In genomic region chr16:30609928-30610839, GRCh38 we compare ENCODE assay signal across 1 cellular context.
TF ChIP-seq lines count a peak whose summit lies in the region.

Gene ZNF689 (minus strand): TSS chr16:30610389. CDS start chr16:30610041, 348 bp downstream.

TF ChIP-seq in HepG2, 621 proteins besides CTCF, POLR2A, EP300 and RAD21 (continued from another document and continues in another):
- TF ChIP-seq ZNF703 (CRISPR knock-in tag; IDR thresholded peaks at IDR 0.05; ENCODE audit: borderline replicate concordance) (peak; percentile 93; the same call in 1 of the 2 replicates), SMYD3 (CRISPR knock-in tag; IDR thresholded peaks at IDR 0.05) (peak; percentile 89), HOXA5 (CRISPR knock-in tag; IDR thresholded peaks at IDR 0.05) (peak; percentile 97), ZNF207 (IDR thresholded peaks at IDR 0.05; ENCODE audit: borderline replicate concordance) (no peak), DBP (CRISPR knock-in tag; IDR thresholded peaks at IDR 0.05; ENCODE audit: not compliant biosample characterization) (no peak), TFE3 (CRISPR knock-in tag; IDR thresholded peaks at IDR 0.05) (peak; percentile 55; the same call in 1 of the 2 replicates), TCF12 (IDR thresholded peaks at IDR 0.05) (no peak), TCF12 (CRISPR knock-in tag; IDR thresholded peaks at IDR 0.05) (peak; percentile 88), CEBPG (CRISPR knock-in tag; IDR thresholded peaks at IDR 0.05) (peak; percentile 8; the same call in 1 of the 2 replicates), STAG1 (CRISPR knock-in tag; IDR thresholded peaks at IDR 0.05) (peak; percentile 10; the same call in 1 of the 2 replicates), ZNF790 (CRISPR knock-in tag; IDR thresholded peaks at IDR 0.05; ENCODE audit: borderline replicate concordance) (peak; percentile 61; the same call in 1 of the 2 replicates), ZNF251 (CRISPR knock-in tag; IDR thresholded peaks at IDR 0.05) (no peak), CEBPB (IDR thresholded peaks at IDR 0.05; ENCODE audit: borderline replicate concordance, low read depth, low read length) (no peak), LCORL (IDR thresholded peaks at IDR 0.05) (peak; percentile 94), LCORL (CRISPR knock-in tag; IDR thresholded peaks at IDR 0.05) (peak; percentile 77; the same call in 1 of the 2 replicates), GATAD1 (CRISPR knock-in tag; IDR thresholded peaks at IDR 0.05) (peak; percentile 90), ISL2 (CRISPR knock-in tag; IDR thresholded peaks at IDR 0.05) (peak; percentile 88), PAX8 (CRISPR knock-in tag; IDR thresholded peaks at IDR 0.05; ENCODE audit: borderline replicate concordance) (peak; percentile 96; the same call in 1 of the 2 replicates), PRPF4 (IDR thresholded peaks at IDR 0.05; ENCODE audit: low read depth, low read length, poor library complexity, severe bottlenecking) (no peak), NR2F6 (IDR thresholded peaks at IDR 0.05) (peak; percentile 74; the same call in 1 of the 2 replicates), NR2F6 (CRISPR knock-in tag; IDR thresholded peaks at IDR 0.05) (peak; percentile 58; the same call in 1 of the 2 replicates), RBM39 (IDR thresholded peaks at IDR 0.05; ENCODE audit: low read depth, low read length, poor library complexity, severe bottlenecking) (no peak), ZNF414 (CRISPR knock-in tag; IDR thresholded peaks at IDR 0.05) (peak; percentile 96; the same call in 1 of the 2 replicates), DRAP1 (CRISPR knock-in tag; IDR thresholded peaks at IDR 0.05) (peak; percentile 89), CCAR2 (optimal IDR thresholded peaks at IDR 0.05; ENCODE audit: low read depth, low read length) (no peak), MIER2 (CRISPR knock-in tag; IDR thresholded peaks at IDR 0.05) (0 out of 2 replicates have a peak, but pooled peaks have one; percentile 43), POGZ (CRISPR knock-in tag; IDR thresholded peaks at IDR 0.05) (peak; percentile 84), KDM3A (CRISPR knock-in tag; IDR thresholded peaks at IDR 0.05; ENCODE audit: low read depth) (peak; percentile 95; the same call in 1 of the 2 replicates), SPEN (CRISPR knock-in tag; IDR thresholded peaks at IDR 0.05; ENCODE audit: low read depth) (peak; percentile 94), HDAC6 (IDR thresholded peaks at IDR 0.05; ENCODE audit: low read depth, low read length) (no peak), MEIS1 (CRISPR knock-in tag; IDR thresholded peaks at IDR 0.05; ENCODE audit: borderline replicate concordance) (peak; percentile 13; the same call in 1 of the 2 replicates), PAF1 (CRISPR knock-in tag; IDR thresholded peaks at IDR 0.05) (no peak), ELK4 (CRISPR knock-in tag; IDR thresholded peaks at IDR 0.05; ENCODE audit: borderline replicate concordance) (no peak), ZNF644 (CRISPR knock-in tag; IDR thresholded peaks at IDR 0.05; ENCODE audit: low read depth) (peak; percentile 18; the same call in 1 of the 2 replicates), SOX13 (IDR thresholded peaks at IDR 0.05) (no peak), SOX13 (CRISPR knock-in tag; conservative IDR thresholded peaks at IDR 0.05 in 1 of 2, IDR thresholded peaks at IDR 0.05 in 1 of 2) (peak in 1 of 2 experiments; percentile 22; a peak in 2 of 4 replicates), CERS6 (CRISPR knock-in tag; IDR thresholded peaks at IDR 0.05) (no peak), MTF2 (CRISPR knock-in tag; IDR thresholded peaks at IDR 0.05; ENCODE audit: borderline replicate concordance) (0 out of 2 replicates have a peak, but pooled peaks have one; percentile 36), ZIK1 (CRISPR knock-in tag; IDR thresholded peaks at IDR 0.05; ENCODE audit: borderline replicate concordance, low read depth) (peak; percentile 49; the same call in 1 of the 2 replicates), U2AF1 (optimal IDR thresholded peaks at IDR 0.05; ENCODE audit: low read depth, low read length) (peak; percentile 70)
- TF ChIP-seq, protein P1, sequence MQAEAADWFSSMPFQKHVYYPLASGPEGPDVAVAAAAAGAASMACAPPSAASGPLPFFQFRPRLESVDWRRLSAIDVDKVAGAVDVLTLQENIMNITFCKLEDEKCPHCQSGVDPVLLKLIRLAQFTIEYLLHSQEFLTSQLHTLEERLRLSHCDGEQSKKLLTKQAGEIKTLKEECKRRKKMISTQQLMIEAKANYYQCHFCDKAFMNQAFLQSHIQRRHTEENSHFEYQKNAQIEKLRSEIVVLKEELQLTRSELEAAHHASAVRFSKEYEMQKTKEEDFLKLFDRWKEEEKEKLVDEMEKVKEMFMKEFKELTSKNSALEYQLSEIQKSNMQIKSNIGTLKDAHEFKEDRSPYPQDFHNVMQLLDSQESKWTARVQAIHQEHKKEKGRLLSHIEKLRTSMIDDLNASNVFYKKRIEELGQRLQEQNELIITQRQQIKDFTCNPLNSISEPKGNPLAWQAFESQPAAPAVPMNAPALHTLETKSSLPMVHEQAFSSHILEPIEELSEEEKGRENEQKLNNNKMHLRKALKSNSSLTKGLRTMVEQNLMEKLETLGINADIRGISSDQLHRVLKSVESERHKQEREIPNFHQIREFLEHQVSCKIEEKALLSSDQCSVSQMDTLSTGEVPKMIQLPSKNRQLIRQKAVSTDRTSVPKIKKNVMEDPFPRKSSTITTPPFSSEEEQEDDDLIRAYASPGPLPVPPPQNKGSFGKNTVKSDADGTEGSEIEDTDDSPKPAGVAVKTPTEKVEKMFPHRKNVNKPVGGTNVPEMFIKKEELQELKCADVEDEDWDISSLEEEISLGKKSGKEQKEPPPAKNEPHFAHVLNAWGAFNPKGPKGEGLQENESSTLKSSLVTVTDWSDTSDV (CRISPR knock-in tag; IDR thresholded peaks at IDR 0.05): peak; percentile 85
- TF ChIP-seq, protein P2, sequence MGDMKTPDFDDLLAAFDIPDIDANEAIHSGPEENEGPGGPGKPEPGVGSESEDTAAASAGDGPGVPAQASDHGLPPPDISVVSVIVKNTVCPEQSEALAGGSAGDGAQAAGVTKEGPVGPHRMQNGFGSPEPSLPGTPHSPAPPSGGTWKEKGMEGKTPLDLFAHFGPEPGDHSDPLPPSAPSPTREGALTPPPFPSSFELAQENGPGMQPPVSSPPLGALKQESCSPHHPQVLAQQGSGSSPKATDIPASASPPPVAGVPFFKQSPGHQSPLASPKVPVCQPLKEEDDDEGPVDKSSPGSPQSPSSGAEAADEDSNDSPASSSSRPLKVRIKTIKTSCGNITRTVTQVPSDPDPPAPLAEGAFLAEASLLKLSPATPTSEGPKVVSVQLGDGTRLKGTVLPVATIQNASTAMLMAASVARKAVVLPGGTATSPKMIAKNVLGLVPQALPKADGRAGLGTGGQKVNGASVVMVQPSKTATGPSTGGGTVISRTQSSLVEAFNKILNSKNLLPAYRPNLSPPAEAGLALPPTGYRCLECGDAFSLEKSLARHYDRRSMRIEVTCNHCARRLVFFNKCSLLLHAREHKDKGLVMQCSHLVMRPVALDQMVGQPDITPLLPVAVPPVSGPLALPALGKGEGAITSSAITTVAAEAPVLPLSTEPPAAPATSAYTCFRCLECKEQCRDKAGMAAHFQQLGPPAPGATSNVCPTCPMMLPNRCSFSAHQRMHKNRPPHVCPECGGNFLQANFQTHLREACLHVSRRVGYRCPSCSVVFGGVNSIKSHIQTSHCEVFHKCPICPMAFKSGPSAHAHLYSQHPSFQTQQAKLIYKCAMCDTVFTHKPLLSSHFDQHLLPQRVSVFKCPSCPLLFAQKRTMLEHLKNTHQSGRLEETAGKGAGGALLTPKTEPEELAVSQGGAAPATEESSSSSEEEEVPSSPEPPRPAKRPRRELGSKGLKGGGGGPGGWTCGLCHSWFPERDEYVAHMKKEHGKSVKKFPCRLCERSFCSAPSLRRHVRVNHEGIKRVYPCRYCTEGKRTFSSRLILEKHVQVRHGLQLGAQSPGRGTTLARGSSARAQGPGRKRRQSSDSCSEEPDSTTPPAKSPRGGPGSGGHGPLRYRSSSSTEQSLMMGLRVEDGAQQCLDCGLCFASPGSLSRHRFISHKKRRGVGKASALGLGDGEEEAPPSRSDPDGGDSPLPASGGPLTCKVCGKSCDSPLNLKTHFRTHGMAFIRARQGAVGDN (CRISPR knock-in tag; IDR thresholded peaks at IDR 0.05): peak; percentile 98
- TF ChIP-seq, protein P3, sequence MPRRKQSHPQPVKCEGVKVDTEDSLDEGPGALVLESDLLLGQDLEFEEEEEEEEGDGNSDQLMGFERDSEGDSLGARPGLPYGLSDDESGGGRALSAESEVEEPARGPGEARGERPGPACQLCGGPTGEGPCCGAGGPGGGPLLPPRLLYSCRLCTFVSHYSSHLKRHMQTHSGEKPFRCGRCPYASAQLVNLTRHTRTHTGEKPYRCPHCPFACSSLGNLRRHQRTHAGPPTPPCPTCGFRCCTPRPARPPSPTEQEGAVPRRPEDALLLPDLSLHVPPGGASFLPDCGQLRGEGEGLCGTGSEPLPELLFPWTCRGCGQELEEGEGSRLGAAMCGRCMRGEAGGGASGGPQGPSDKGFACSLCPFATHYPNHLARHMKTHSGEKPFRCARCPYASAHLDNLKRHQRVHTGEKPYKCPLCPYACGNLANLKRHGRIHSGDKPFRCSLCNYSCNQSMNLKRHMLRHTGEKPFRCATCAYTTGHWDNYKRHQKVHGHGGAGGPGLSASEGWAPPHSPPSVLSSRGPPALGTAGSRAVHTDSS (CRISPR knock-in tag; conservative IDR thresholded peaks at IDR 0.05): 0 out of 2 replicates have a peak, but pooled peaks have one; percentile 8
- TF ChIP-seq, protein P4, sequence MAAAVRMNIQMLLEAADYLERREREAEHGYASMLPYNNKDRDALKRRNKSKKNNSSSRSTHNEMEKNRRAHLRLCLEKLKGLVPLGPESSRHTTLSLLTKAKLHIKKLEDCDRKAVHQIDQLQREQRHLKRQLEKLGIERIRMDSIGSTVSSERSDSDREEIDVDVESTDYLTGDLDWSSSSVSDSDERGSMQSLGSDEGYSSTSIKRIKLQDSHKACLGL (CRISPR knock-in tag; IDR thresholded peaks at IDR 0.05): peak; percentile 95
- TF ChIP-seq, protein P5, sequence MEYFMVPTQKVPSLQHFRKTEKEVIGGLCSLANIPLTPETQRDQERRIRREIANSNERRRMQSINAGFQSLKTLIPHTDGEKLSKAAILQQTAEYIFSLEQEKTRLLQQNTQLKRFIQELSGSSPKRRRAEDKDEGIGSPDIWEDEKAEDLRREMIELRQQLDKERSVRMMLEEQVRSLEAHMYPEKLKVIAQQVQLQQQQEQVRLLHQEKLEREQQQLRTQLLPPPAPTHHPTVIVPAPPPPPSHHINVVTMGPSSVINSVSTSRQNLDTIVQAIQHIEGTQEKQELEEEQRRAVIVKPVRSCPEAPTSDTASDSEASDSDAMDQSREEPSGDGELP (IDR thresholded peaks at IDR 0.05; ENCODE audit: borderline replicate concordance, low read depth): 0 out of 2 replicates have a peak, but pooled peaks have one; percentile 29
